11 cellular contexts compared by ENCODE assay signal in the genomic region with DNA sequence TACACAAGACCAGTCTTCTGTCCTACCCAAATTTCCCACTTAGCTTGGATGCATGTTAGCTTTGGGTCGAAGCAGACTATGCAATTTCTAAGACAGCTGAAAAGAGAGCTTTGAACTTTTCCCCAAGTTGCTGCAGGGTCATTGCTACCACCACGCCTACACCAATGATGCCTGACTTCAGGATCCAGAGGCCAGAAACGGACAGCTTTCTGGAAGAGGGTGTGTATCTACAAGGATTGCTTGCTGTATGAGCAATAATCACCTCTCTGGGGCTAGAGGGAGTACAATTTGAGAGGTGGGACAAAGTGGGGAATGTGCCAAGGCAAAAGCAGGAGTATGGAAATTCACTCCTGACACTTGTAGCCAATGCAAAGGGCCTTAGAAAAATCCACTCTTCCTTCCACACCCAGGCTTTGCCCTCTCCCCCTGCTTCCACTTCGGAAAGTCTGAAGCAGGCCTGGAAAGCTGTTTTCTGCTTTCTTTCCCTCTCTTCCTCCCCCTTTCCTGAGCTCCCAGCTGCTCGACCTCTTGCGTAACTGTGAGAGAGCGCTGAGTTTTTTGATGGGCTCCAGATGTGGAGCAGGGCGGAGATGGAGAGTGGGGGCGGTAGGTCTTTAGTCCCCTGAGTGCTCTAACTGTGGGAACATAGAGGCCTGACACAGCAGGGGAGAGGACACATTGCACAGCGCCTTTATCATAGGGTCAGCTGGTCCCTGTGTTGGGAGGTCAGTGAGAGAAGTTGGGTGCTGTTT. TPM values are rescaled to one million over a fixed set of nuclear protein-coding genes. Genes with fewer than 3 reads are reported as not detected.
DNase-seq lines count a peak whose midpoint lies in the region; ATAC-seq and TF ChIP-seq lines count a peak whose summit lies in the region.
"Had no signal": no experiment of that assay in that cellular context is flagged by ENCODE, and none has a peak within 500 bp of the region (broad histone marks: within the 10 kb centered on the region; RNA-seq: fewer than 3 reads in every experiment).

No MANE protein-coding gene starts in this region.

- H3K9me3 Mint-ChIP-seq in MCF 10A (ENCODE audit: unreplicated experiment) (no peaks in the 10 kb centered on the region), nephron progenitor cell (no peaks in the 10 kb centered on the region)

- TF ChIP-seq CTCF in MCF 10A (IDR thresholded peaks at IDR 0.05; ENCODE audit: unreplicated experiment) (no peak), mammary epithelial cell (conservative IDR thresholded peaks at IDR 0.05 in 1 of 2, IDR thresholded peaks at IDR 0.05 in 1 of 2; ENCODE audit: extremely low read depth in 1 of 2, insufficient read depth in 1 of 2, low read depth in 1 of 2, low read length in 2 of 2) (no peak), nephron progenitor cell (IDR thresholded peaks at IDR 0.05) (no peak)

- H3K27me3 ChIP-seq in mammary epithelial cell (ENCODE audit: insufficient read depth, low read length) = no peaks in the 10 kb centered on the region

- dilution Hi-C loops in mammary epithelial cell (cut with HindIII; ENCODE audit: low sequenced_read_pairs) = no loop called here

- H3K4me2 ChIP-seq in mammary epithelial cell (ENCODE audit: insufficient read depth, low read depth, low read length) = no peak overlapping the region

- intact Hi-C loops in MCF 10A (cut with micrococcal nuclease) = loop anchor here (5.0 kb wide), 1 partner anchor 352 kb away; the partner anchor contains the start of gene UPK2
- intact Hi-C loops in mammary epithelial cell (cut with micrococcal nuclease) = loop anchor here (5.0 kb wide), 1 partner anchor 352 kb away; the partner anchor contains the start of gene UPK2

- H3K4me3 ChIP-seq in mammary epithelial cell (replicated peaks in 1 of 3; ENCODE audit: insufficient read depth in 1 of 3, low read depth in 2 of 3, low read length in 3 of 3) = no peak overlapping the region

- no peaks in the 10 kb centered on the region for H3K9me3 ChIP-seq in mammary epithelial cell (replicated peaks; ENCODE audit: insufficient read depth, low read length)

- in situ Hi-C loops in mammary epithelial cell (cut with MboI; ENCODE audit: low sequenced_read_pairs in 2 of 2) = no loop called here

- H4K20me1 ChIP-seq in mammary epithelial cell (ENCODE audit: insufficient read depth, low read length) = no peaks in the 10 kb centered on the region

- H3K9ac ChIP-seq in mammary epithelial cell (ENCODE audit: insufficient read depth, low read length) = no peak overlapping the region

- BruUV-seq in MCF 10A (replicated peaks; lab: Mats Ljungman, UMichigan) (no TSS peak), mammary epithelial cell (replicated peaks; lab: Mats Ljungman, UMichigan) (no TSS peak)

- CTCF ChIA-PET in MCF 10A (lab: Yijun Ruan, JAX) (interaction anchor here (0.7 to 4.9 kb wide), 9 partner anchors 10 to 339 kb away, joined by 3 to 35 read pairs (median 4); no protein-coding TSS in a partner anchor), mammary epithelial cell (lab: Charles Lee; ENCODE audit: low non-redundant PET) (interaction anchor here (0.6 kb wide), 1 partner anchor 312 kb away, joined by 5 read pairs; no protein-coding TSS in a partner anchor)

- H3K4me1 ChIP-seq in mammary epithelial cell (ENCODE audit: insufficient read depth, low read length) = peaks cover 17% of the 10 kb centered on the region

- H3K4me1 Mint-ChIP-seq in MCF 10A (ENCODE audit: insufficient read depth, unreplicated experiment) (peaks cover 23% of the 10 kb centered on the region), nephron progenitor cell (peaks cover 54% of the 10 kb centered on the region)

- no peak overlapping the region for H2AFZ ChIP-seq in mammary epithelial cell (ENCODE audit: low read depth, low read length)

- no peaks in the 10 kb centered on the region for H3K79me2 ChIP-seq in mammary epithelial cell (ENCODE audit: insufficient read depth, low read length)

- peak; percentile 65 for DNase-seq in MCF 10A (ENCODE audit: unreplicated experiment)
- DNase-seq in mammary epithelial cell = no peak
- DNase-seq in fibroblast of peridontal ligament (ENCODE audit: extremely low read depth) = peak; percentile 98
- peak; percentile 44 for DNase-seq in nephron progenitor cell
- DNase-seq in AML-193 (lab: John Stamatoyannopoulos, UW) = no peak
- DNase-seq in stimulated activated CD4-positive, alpha-beta T cell treated with anti-CD3 and anti-CD28 coated beads, Interleukin-4, amount 100 ng/mL, for 24 hours = no peak
- DNase-seq in SKM-1 (lab: John Stamatoyannopoulos, UW; ENCODE audit: unreplicated experiment) = no peak
- DNase-seq: activated naive CD4-positive, alpha-beta T cell treated with Interleukin-2 at 50 U/mL for 16 hours; CD4-positive, CD25-positive, alpha-beta regulatory T cell; NCI-H510A had no signal

- no peak overlapping the region for H3K27ac ChIP-seq in mammary epithelial cell (ENCODE audit: insufficient read depth, low read depth, low read length)

- H3K36me3 Mint-ChIP-seq in MCF 10A (ENCODE audit: insufficient read depth, unreplicated experiment) = peaks cover 41% of the 10 kb centered on the region
- peaks cover 26% of the 10 kb centered on the region for H3K36me3 Mint-ChIP-seq in nephron progenitor cell (ENCODE audit: low read depth)

- H3K4me3 Mint-ChIP-seq in MCF 10A (ENCODE audit: unreplicated experiment) (no peak overlapping the region), nephron progenitor cell (peak overlapping the region; percentile 28)

- no peak for ATAC-seq in GM18858 (IDR thresholded peaks at IDR 0.05; ENCODE audit: unreplicated experiment)

- peaks cover 13% of the 10 kb centered on the region for H3K36me3 ChIP-seq in mammary epithelial cell (ENCODE audit: insufficient read depth, low read length)

- H3K27me3 Mint-ChIP-seq in MCF 10A (ENCODE audit: insufficient read depth, unreplicated experiment) = no peaks in the 10 kb centered on the region
- H3K27me3 Mint-ChIP-seq in nephron progenitor cell (ENCODE audit: low read depth, poor library complexity) = peaks cover 42% of the 10 kb centered on the region

- H3K27ac Mint-ChIP-seq in MCF 10A (ENCODE audit: low read depth, unreplicated experiment) (no peak overlapping the region), nephron progenitor cell (peak overlapping the region; percentile 93)

- POLR2A ChIA-PET in MCF 10A (lab: Yijun Ruan, JAX) = interaction anchor here (0.6 to 7.1 kb wide), 9 partner anchors 10 to 58 kb away, joined by 3 to 113 read pairs (median 5); no protein-coding TSS in a partner anchor

- WGBS in mammary epithelial cell (ENCODE audit: low coverage, missing lambda C conversion rate) = 66% methylated on average over 10 of the region's 10 CpGs

RNA-seq across cellular contexts. Expression of gene PHLDB1, which starts 2.1 kb away (rescaled TPM):
- total RNA-seq in MCF 10A (2022) (31.1 and 36.2 TPM in 2 replicates), mammary epithelial cell (100 to 1,000 TPM in 1 of 2 donors, 10 to 100 TPM in 1; 62.8 to 198 TPM)
- 54.1 TPM for polyA plus RNA-seq in mammary epithelial cell
- polyA minus RNA-seq in mammary epithelial cell = 101 TPM

RNA-seq across cellular contexts. Expression of gene ARCN1, which starts 33.1 kb away (rescaled TPM):
- 157 and 164 TPM in 2 replicates for total RNA-seq in MCF 10A (2022)
- total RNA-seq in mammary epithelial cell = 100 to 1,000 TPM; 115 to 155 TPM
- polyA plus RNA-seq in mammary epithelial cell = 181 TPM
- 114 TPM for polyA minus RNA-seq in mammary epithelial cell

RNA-seq across cellular contexts. Expression of gene IFT46, which starts 39.6 kb away (rescaled TPM):
- total RNA-seq in MCF 10A (2022) (21.3 and 24.3 TPM in 2 replicates), mammary epithelial cell (10 to 100 TPM; 21.6 to 24.3 TPM)
- 27.1 TPM for polyA plus RNA-seq in mammary epithelial cell
- 35.2 TPM for polyA minus RNA-seq in mammary epithelial cell

Comparison
In these comparisons a context has a peak if more than half of its experiments do, and no peak if none do; other contexts are left out.
1. DNase-seq: peak in MCF 10A (single experiment), fibroblast of peridontal ligament (single experiment) and nephron progenitor cell (single experiment); none in mammary epithelial cell (single experiment), AML-193 (0 of 2), stimulated activated CD4-positive, alpha-beta T cell treated with anti-CD3 and anti-CD28 coated beads, Interleukin-4, amount 100 ng/mL, for 24 hours (single experiment) and SKM-1 (single experiment).